8 cellular contexts compared by ENCODE assay signal in genomic region chr6:36979343-36979742, GRCh38. TPM values are rescaled to one million over a fixed set of nuclear protein-coding genes. Genes with fewer than 3 reads are reported as not detected.
DNase-seq lines count a peak whose midpoint lies in the region; ATAC-seq and TF ChIP-seq lines count a peak whose summit lies in the region.

No MANE protein-coding gene starts in this region.

- TF ChIP-seq EP300 in suprapubic skin (IDR thresholded peaks at IDR 0.05) = no peak

- no peaks in the 10 kb centered on the region for H3K27me3 ChIP-seq in suprapubic skin

- ATAC-seq in HG03457 (IDR thresholded peaks at IDR 0.05; ENCODE audit: unreplicated experiment) = no peak

- no peak overlapping the region for H3K27ac ChIP-seq in suprapubic skin

- TF ChIP-seq CTCF in suprapubic skin (IDR thresholded peaks at IDR 0.05) = peak; percentile 49 to 54

- DNase-seq in DMS 273 (lab: John Stamatoyannopoulos, UW; ENCODE audit: unreplicated experiment) (peak; percentile 91), NCI-H1092 (lab: John Stamatoyannopoulos, UW) (peak; percentile 22), amygdala (lab: John Stamatoyannopoulos, UW) (peak in 50 of 56 donors; percentile 14 to 82 (median 51)), iris pigment epithelial cell (ENCODE audit: low read depth) (peak; percentile 76), suprapubic skin (ENCODE audit: low spot score in 2 of 2) (no peak), iPS-NIHi11 (ENCODE audit: low spot score) (no peak), NOMO-1 treated with dmso at 0.1 percent for 144 hours (lab: John Stamatoyannopoulos, UW; ENCODE audit: unreplicated experiment) (no peak)

- H3K4me1 ChIP-seq in suprapubic skin = peaks cover 46% of the 10 kb centered on the region

- no peak for TF ChIP-seq POLR2A in suprapubic skin (IDR thresholded peaks at IDR 0.05)

- H3K36me3 ChIP-seq in suprapubic skin = peaks cover 42% of the 10 kb centered on the region

- WGBS in suprapubic skin = 38% methylated on average over 4 of the region's 4 CpGs

- H3K9me3 ChIP-seq in suprapubic skin = no peaks in the 10 kb centered on the region

- H3K4me3 ChIP-seq in suprapubic skin = no peak overlapping the region

RNA-seq across cellular contexts. Expression of gene MTCH1, which starts 6.7 kb away (rescaled TPM):
- total RNA-seq in suprapubic skin = 100 to 1,000 TPM; 160 to 220 (median 183) TPM

RNA-seq across cellular contexts. Expression of gene PI16, which starts 24.8 kb away (rescaled TPM):
- 10 to 100 TPM in 1 of 4 donors, 1 to 10 TPM in 3; 2.8 to 17.2 (median 3.9) TPM for total RNA-seq in suprapubic skin

RNA-seq across cellular contexts. Expression of gene FGD2, which starts 26.1 kb away (rescaled TPM):
- 10 to 100 TPM in 1 of 4 donors, 1 to 10 TPM in 3; 2.4 to 13.6 (median 4.6) TPM for total RNA-seq in suprapubic skin

Comparison
In these comparisons a context has a peak if more than half of its experiments do, and no peak if none do; other contexts are left out.
1. DNase-seq: peak in DMS 273 (single experiment), NCI-H1092 (single experiment), amygdala (50 of 56) and iris pigment epithelial cell (single experiment); none in suprapubic skin (0 of 2), iPS-NIHi11 (single experiment) and NOMO-1 treated with dmso at 0.1 percent for 144 hours (single experiment).